In genomic region chr17:29615048-29615385, GRCh38 we compare ENCODE assay signal across 8 cellular contexts. TPM values are rescaled to one million over a fixed set of nuclear protein-coding genes. Genes with fewer than 3 reads are reported as not detected.
DNase-seq lines count a peak whose midpoint lies in the region; TF ChIP-seq lines count a peak whose summit lies in the region.

No MANE protein-coding gene starts in this region.

- no peaks in the 10 kb centered on the region for H3K9me2 ChIP-seq in hepatocyte (replicated peaks; ENCODE audit: insufficient read depth)

- TF ChIP-seq CTCF in hepatocyte (IDR thresholded peaks at IDR 0.05; ENCODE audit: poor library complexity): no peak

- H4K20me1 ChIP-seq in hepatocyte (ENCODE audit: insufficient read depth, poor library complexity, severe bottlenecking): no peaks in the 10 kb centered on the region

- H2AFZ ChIP-seq in hepatocyte: no peak overlapping the region

- 52% methylated on average over 15 of the region's 15 CpGs for WGBS in hepatocyte (ENCODE audit: low lambda C conversion rate, missing lambda C conversion rate)

- peaks cover 63% of the 10 kb centered on the region for H3K27me3 ChIP-seq in hepatocyte
- H3K27me3 ChIP-seq in SJCRH30: no peaks in the 10 kb centered on the region

- H3K9me3 ChIP-seq in hepatocyte (ENCODE audit: low read depth) (no peaks in the 10 kb centered on the region), SJCRH30 (replicated peaks) (0 out of 2 replicates have a peak, but pooled peaks cover 3% of the 10 kb centered on the region)

- H3K4me3 ChIP-seq in hepatocyte (no peak overlapping the region), SJCRH30 (no peak overlapping the region)

- in situ Hi-C loops in KBM-7 (cut with MboI; ENCODE audit: low pct_unique_long_range_greater_than_20kb, low sequenced_read_pairs): loop anchor here (25.0 kb wide), 1 partner anchor 472 kb away; no protein-coding TSS in a partner anchor

- DNase-seq in Ammon's horn (ENCODE audit: low spot score) (peak; percentile 61), KBM-7 (peak; percentile 39), activated T-helper 1 cell treated with Interleukin-2 at 50 U/mL for 16 hours (ENCODE audit: low read depth) (peak; percentile 52), hepatocyte (ENCODE audit: low spot score) (no peak), HK-2 (ENCODE audit: unreplicated experiment) (no peak), COLO829 (ENCODE audit: low spot score) (no peak), SJCRH30 (no peak)
- peak; percentile 48 to 61 for DNase-seq in stimulated activated CD8-positive, alpha-beta memory T cell treated with anti-CD3 and anti-CD28 coated beads, Interleukin-7, amount 100 ng/mL, for 4 hours (ENCODE audit: low read depth in 2 of 2)

- no peaks in the 10 kb centered on the region for H3K36me3 ChIP-seq in hepatocyte (replicated peaks; ENCODE audit: insufficient read depth, low read depth)
- H3K36me3 ChIP-seq in SJCRH30: peaks cover 26% of the 10 kb centered on the region

- H3K27ac ChIP-seq in hepatocyte: no peak overlapping the region
- H3K27ac ChIP-seq in SJCRH30: no peak overlapping the region

- peaks cover 26% of the 10 kb centered on the region for H3K4me1 ChIP-seq in hepatocyte (ENCODE audit: insufficient read depth)
- peaks cover 5% of the 10 kb centered on the region; the same call in 1 of the 2 replicates for H3K4me1 ChIP-seq in SJCRH30

- H3K79me2 ChIP-seq in hepatocyte: no peaks in the 10 kb centered on the region

- peak overlapping the region; percentile 93 for H3K4me2 ChIP-seq in hepatocyte

RNA-seq across cellular contexts. Expression of gene CORO6, which starts 7.7 kb away (rescaled TPM):
- total RNA-seq in hepatocyte: 0.83 and 1.5 TPM in 2 replicates
- 1.9 and 3.4 TPM in 2 replicates for polyA plus RNA-seq in hepatocyte
- total RNA-seq in SJCRH30 (2014; rRNA removed; shearing (Covaris generic)): 11.7 and 14.7 TPM in 2 replicates

RNA-seq across cellular contexts. Expression of gene ANKRD13B, which starts 22.1 kb away (rescaled TPM):
- 3.5 and 5.1 TPM in 2 replicates for total RNA-seq in hepatocyte
- polyA plus RNA-seq in hepatocyte: 7.2 and 11.6 TPM in 2 replicates
- total RNA-seq in SJCRH30 (2014; rRNA removed; shearing (Covaris generic)): 18.1 and 19.2 TPM in 2 replicates

RNA-seq across cellular contexts. Expression of gene GIT1, which starts 25.6 kb away (rescaled TPM):
- 18.6 and 20.0 TPM in 2 replicates for total RNA-seq in hepatocyte
- 35.2 and 46.3 TPM in 2 replicates for polyA plus RNA-seq in hepatocyte
- 42.4 and 42.6 TPM in 2 replicates for total RNA-seq in SJCRH30 (2014; rRNA removed; shearing (Covaris generic))

RNA-seq across cellular contexts. Expression of gene TP53I13, which starts 46.5 kb away (rescaled TPM):
- 43.4 and 52.9 TPM in 2 replicates for total RNA-seq in hepatocyte
- polyA plus RNA-seq in hepatocyte: 92.9 and 94.2 TPM in 2 replicates
- 45.0 and 48.0 TPM in 2 replicates for total RNA-seq in SJCRH30 (2014; rRNA removed; shearing (Covaris generic))

RNA-seq across cellular contexts. Expression of gene ABHD15, which starts 48.2 kb away (rescaled TPM):
- total RNA-seq in hepatocyte: 16.8 and 19.2 TPM in 2 replicates
- polyA plus RNA-seq in hepatocyte: 11.0 and 11.8 TPM in 2 replicates
- 16.2 and 18.5 TPM in 2 replicates for total RNA-seq in SJCRH30 (2014; rRNA removed; shearing (Covaris generic))

Comparison
In these comparisons a context has a peak if more than half of its experiments do, and no peak if none do; other contexts are left out.
1. DNase-seq: peak in Ammon's horn (single experiment), KBM-7 (single experiment), activated T-helper 1 cell treated with Interleukin-2 at 50 U/mL for 16 hours (single experiment) and stimulated activated CD8-positive, alpha-beta memory T cell treated with anti-CD3 and anti-CD28 coated beads, Interleukin-7, amount 100 ng/mL, for 4 hours (2 of 2); none in hepatocyte (single experiment), HK-2 (single experiment), COLO829 (single experiment) and SJCRH30 (0 of 2).